Comparison of ENCODE assay signal across 11 cellular contexts in the genomic region with DNA sequence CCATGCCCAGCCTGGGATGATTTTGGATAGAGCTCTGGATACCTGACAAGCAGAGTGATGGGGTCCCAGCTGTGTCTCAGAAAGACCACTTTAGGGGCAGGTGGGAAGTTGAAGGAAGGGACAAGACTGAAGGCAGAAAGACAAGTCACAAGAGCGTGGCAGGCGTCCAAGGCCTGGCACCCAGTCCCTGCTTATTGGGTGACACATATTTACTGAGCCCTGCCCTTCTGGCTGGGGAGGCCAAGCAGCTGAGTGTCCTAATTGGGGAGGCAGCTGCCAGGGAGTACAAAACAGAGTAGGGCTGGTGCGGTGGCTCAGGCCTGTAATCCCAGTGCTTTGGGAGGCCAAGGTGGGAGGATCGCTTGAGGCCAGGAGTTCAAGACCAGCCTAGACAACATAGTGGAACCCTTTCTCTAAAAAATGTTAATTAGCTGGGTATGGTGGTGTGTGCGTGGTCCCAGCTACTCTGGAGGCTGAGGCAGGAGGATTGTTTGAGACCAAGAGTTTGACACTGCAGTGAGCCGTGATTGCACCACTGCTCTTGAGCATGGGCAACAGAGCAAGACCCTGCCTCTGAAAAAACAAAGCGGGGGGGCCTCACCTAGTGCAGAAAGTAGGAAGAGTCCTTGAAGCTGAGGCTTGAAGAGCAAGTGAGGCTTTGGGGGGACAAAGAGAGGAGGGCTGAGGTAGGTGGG. TPM values are rescaled to one million over a fixed set of nuclear protein-coding genes. Genes with fewer than 3 reads are reported as not detected.
DNase-seq lines count a peak whose midpoint lies in the region; ATAC-seq, FAIRE-seq and TF ChIP-seq lines count a peak whose summit lies in the region.
"Had no signal": no experiment of that assay in that cellular context is flagged by ENCODE, and none has a peak within 500 bp of the region (broad histone marks: within the 10 kb centered on the region; RNA-seq: fewer than 3 reads in every experiment).

No MANE protein-coding gene starts in this region.

- H3K27ac Mint-ChIP-seq in immature natural killer cell (peak overlapping the region in 2 of 6 donors; percentile 24 to 75), GM23338 (no peak overlapping the region; the same call in 1 of the 2 replicates)

- H3K36me3 Mint-ChIP-seq in immature natural killer cell: no peaks in the 10 kb centered on the region
- H3K36me3 Mint-ChIP-seq in GM23338 (ENCODE audit: low read depth): peaks cover 9% of the 10 kb centered on the region; the same call in 2 of the 3 replicates

- H3K9me2 ChIP-seq in GM23338 (ENCODE audit: insufficient read depth): no peaks in the 10 kb centered on the region

- TF ChIP-seq CTCF in Peyer's patch (IDR thresholded peaks at IDR 0.05): no peak
- TF ChIP-seq CTCF in stomach (IDR thresholded peaks at IDR 0.05): no peak
- TF ChIP-seq CTCF in GM23338 (conservative IDR thresholded peaks at IDR 0.05; ENCODE audit: low read depth in 2 of 2): no peak
- TF ChIP-seq CTCF in kidney (IDR thresholded peaks at IDR 0.05; ENCODE audit: borderline replicate concordance, extremely low read depth, insufficient read depth): no peak

- no peaks in the 10 kb centered on the region for H4K20me1 ChIP-seq in GM23338 (replicated peaks; ENCODE audit: insufficient read depth)

- intact Hi-C loops in stomach (cut with DNase I; ENCODE audit: low total_unique reads) (no loop called here), kidney (cut with DNase I) (no loop called here)

- 0 out of 2 replicates have a peak, but pooled peaks cover 3% of the 10 kb centered on the region for H3F3A ChIP-seq in GM23338 (replicated peaks; ENCODE audit: low read depth)

- TF ChIP-seq POLR2A in Peyer's patch (IDR thresholded peaks at IDR 0.05) (no peak), stomach (IDR thresholded peaks at IDR 0.05) (no peak)

- no peaks in the 10 kb centered on the region for H3K79me2 ChIP-seq in GM23338 (replicated peaks; ENCODE audit: insufficient read depth)

- no peak overlapping the region for H3K4me2 ChIP-seq in GM23338

- no peak overlapping the region for H3K9ac ChIP-seq in kidney (ENCODE audit: low read length in 2 of 2)

- H3K27me3 ChIP-seq in Peyer's patch (no peaks in the 10 kb centered on the region), stomach (no peaks in the 10 kb centered on the region), GM23338 (ENCODE audit: insufficient read depth) (no peaks in the 10 kb centered on the region)

- no peaks in the 10 kb centered on the region for H3K9me3 ChIP-seq in Peyer's patch
- no peaks in the 10 kb centered on the region for H3K9me3 ChIP-seq in stomach
- H3K9me3 ChIP-seq in kidney (ENCODE audit: control insufficient read depth in 1 of 2, low read length in 2 of 2): no peaks in the 10 kb centered on the region

- FAIRE-seq in kidney (lab: Jason Lieb, UNC): no peak
- FAIRE-seq: endometrium had no signal

- H3K4me1 Mint-ChIP-seq in immature natural killer cell (peaks cover 3 to 8% of the 10 kb centered on the region in 2 donors), GM23338 (peaks cover 5% of the 10 kb centered on the region; the same call in 2 of the 3 replicates)

- H3K4me3 ChIP-seq in Peyer's patch: no peak overlapping the region
- H3K4me3 ChIP-seq in stomach: no peak overlapping the region
- no peak overlapping the region for H3K4me3 ChIP-seq in GM23338
- H3K4me3 ChIP-seq in kidney (ENCODE audit: low read length in 2 of 2): no peak overlapping the region

- H3K27ac ChIP-seq in Peyer's patch: no peak overlapping the region
- H3K27ac ChIP-seq in stomach: peak overlapping the region; percentile 39 to 84 (median 80)
- no peak overlapping the region for H3K27ac ChIP-seq in GM23338 (ENCODE audit: low read depth)
- H3K27ac ChIP-seq in kidney (ENCODE audit: low read depth in 2 of 2, low read length in 2 of 2): no peak overlapping the region

- H3K9me3 Mint-ChIP-seq in immature natural killer cell (no peaks in the 10 kb centered on the region), GM23338 (no peaks in the 10 kb centered on the region)

- no peak overlapping the region for H2AFZ ChIP-seq in GM23338

- peak overlapping the region in 3 of 5 donors; percentile 2 to 62 (median 47) for H3K4me3 Mint-ChIP-seq in immature natural killer cell
- H3K4me3 Mint-ChIP-seq in GM23338: no peak overlapping the region

- no peak for TF ChIP-seq EP300 in stomach (IDR thresholded peaks at IDR 0.05)

- peak; percentile 54 for DNase-seq in DMS 273 (lab: John Stamatoyannopoulos, UW; ENCODE audit: unreplicated experiment)
- DNase-seq in DMS 273 treated with DMSO at 0.1 percent for 48 hours (lab: John Stamatoyannopoulos, UW): no peak
- DNase-seq in Peyer's patch: peak in 2 of 3 donors; percentile 65
- no peak for DNase-seq in immature natural killer cell
- peak; percentile 91 for DNase-seq in stomach
- DNase-seq in GM23338 (ENCODE audit: low spot score): no peak
- DNase-seq in kidney: no peak
- no peak for DNase-seq in NCI-H128 (lab: John Stamatoyannopoulos, UW; ENCODE audit: unreplicated experiment)
- DNase-seq: 8988T, T-helper 9 cell had no signal

- no peak for ATAC-seq in GM23338

- 68 to 75% (median 72%) methylated on average over 7 of the region's 7 CpGs for WGBS in stomach, 5 donors

- peaks cover 0 to 6% (median 0%) of the 10 kb centered on the region in 3 donors for H3K36me3 ChIP-seq in Peyer's patch
- H3K36me3 ChIP-seq in stomach: peaks cover 0 to 28% (median 20%) of the 10 kb centered on the region in 4 donors
- no peaks in the 10 kb centered on the region; the same call in 1 of the 2 replicates for H3K36me3 ChIP-seq in GM23338 (ENCODE audit: insufficient read depth)
- H3K36me3 ChIP-seq in kidney (ENCODE audit: control insufficient read depth in 1 of 2, insufficient read depth in 2 of 2, low read length in 2 of 2): peaks cover 2 to 4% of the 10 kb centered on the region in 2 donors

- peaks cover 0 to 2% (median 0%) of the 10 kb centered on the region in 3 donors for H3K27me3 Mint-ChIP-seq in immature natural killer cell (ENCODE audit: low read depth in 3 of 3)
- peaks cover 12% of the 10 kb centered on the region for H3K27me3 Mint-ChIP-seq in GM23338 (ENCODE audit: insufficient read depth, low read depth, poor library complexity)

- H3K4me1 ChIP-seq in Peyer's patch (peaks cover 0 to 19% (median 6%) of the 10 kb centered on the region in 4 donors), stomach (peaks cover 9 to 38% (median 22%) of the 10 kb centered on the region in 4 donors), GM23338 (ENCODE audit: insufficient read depth) (no peaks in the 10 kb centered on the region), kidney (ENCODE audit: control insufficient read depth in 1 of 2, insufficient read depth in 1 of 2, low read depth in 1 of 2, low read length in 2 of 2) (peaks cover 0 to 3% of the 10 kb centered on the region in 2 donors)

TF ChIP-seq in GM23338, 12 proteins besides CTCF, POLR2A, EP300 and RAD21 (continues in another document):
- TF ChIP-seq ZNF114 (CRISPR knock-in tag; IDR thresholded peaks at IDR 0.05) (no peak), JUNB (IDR thresholded peaks at IDR 0.05; ENCODE audit: unreplicated experiment) (no peak)
- TF ChIP-seq, protein P1, sequence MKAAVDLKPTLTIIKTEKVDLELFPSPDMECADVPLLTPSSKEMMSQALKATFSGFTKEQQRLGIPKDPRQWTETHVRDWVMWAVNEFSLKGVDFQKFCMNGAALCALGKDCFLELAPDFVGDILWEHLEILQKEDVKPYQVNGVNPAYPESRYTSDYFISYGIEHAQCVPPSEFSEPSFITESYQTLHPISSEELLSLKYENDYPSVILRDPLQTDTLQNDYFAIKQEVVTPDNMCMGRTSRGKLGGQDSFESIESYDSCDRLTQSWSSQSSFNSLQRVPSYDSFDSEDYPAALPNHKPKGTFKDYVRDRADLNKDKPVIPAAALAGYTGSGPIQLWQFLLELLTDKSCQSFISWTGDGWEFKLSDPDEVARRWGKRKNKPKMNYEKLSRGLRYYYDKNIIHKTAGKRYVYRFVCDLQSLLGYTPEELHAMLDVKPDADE (IDR thresholded peaks at IDR 0.05): no peak

RNA-seq across cellular contexts. Expression of a gene that starts 53.0 kb away (rescaled TPM):
- total RNA-seq in Peyer's patch (100 to 1,000 TPM; 168 to 347 (median 193) TPM), stomach (100 to 1,000 TPM; 109 to 340 (median 207) TPM), kidney (241 TPM)
- polyA plus RNA-seq in immature natural killer cell (10 to 100 TPM; 37.2 to 82.0 (median 45.6) TPM), stomach (10 to 100 TPM; 15.9 to 35.6 (median 24.2) TPM), GM23338 (2016; fragmentation: Nextera tagmentation; extraction: Ambion mirVana) (184 and 204 TPM in 2 replicates), kidney (ENCODE audit: insufficient read depth, low read depth, low replicate concordance) (31.8 TPM)
- total RNA-seq in GM23338 (2014; rRNA removed; shearing (Covaris generic)): 219 and 242 TPM in 2 replicates

Comparison
In these comparisons a context has a peak if more than half of its experiments do, and no peak if none do; other contexts are left out.
1. DNase-seq: peak in DMS 273 (single experiment), Peyer's patch (2 of 3) and stomach (single experiment); none in DMS 273 treated with DMSO at 0.1 percent for 48 hours (single experiment), immature natural killer cell (0 of 3), GM23338 (single experiment), kidney (single experiment) and NCI-H128 (single experiment).
2. H3K27ac ChIP-seq: peak in stomach (5 of 5); none in Peyer's patch (0 of 4), GM23338 (single experiment) and kidney (0 of 2).